ENCODE assay signal across 2 cellular contexts in the genomic region with DNA sequence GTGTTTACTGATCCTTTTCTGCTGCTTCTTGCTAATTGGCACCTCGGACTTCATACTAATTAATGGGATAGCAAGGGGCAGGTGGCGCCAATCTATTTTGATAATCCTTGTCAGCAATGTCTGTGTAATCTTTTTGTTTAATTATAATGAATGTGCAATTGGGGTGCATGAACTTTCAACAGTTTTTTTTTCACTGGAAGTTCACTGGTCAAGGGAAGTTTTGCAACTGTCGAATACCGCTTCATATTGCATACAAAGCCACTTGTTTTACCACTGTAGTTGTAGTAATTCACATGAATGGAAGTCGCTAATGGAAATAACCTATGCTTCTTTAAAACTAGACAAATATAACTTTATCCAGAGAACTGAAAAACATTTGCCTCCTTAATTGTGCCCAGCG.
A peak's percentile ranks its signal among the peaks of the same experiment; 100 is the strongest.
TF ChIP-seq lines count a peak whose summit lies in the region.

No MANE protein-coding gene starts in this region.

TF ChIP-seq in liver, 16 proteins besides CTCF, POLR2A, EP300 and RAD21:
- TF ChIP-seq, protein P1, sequence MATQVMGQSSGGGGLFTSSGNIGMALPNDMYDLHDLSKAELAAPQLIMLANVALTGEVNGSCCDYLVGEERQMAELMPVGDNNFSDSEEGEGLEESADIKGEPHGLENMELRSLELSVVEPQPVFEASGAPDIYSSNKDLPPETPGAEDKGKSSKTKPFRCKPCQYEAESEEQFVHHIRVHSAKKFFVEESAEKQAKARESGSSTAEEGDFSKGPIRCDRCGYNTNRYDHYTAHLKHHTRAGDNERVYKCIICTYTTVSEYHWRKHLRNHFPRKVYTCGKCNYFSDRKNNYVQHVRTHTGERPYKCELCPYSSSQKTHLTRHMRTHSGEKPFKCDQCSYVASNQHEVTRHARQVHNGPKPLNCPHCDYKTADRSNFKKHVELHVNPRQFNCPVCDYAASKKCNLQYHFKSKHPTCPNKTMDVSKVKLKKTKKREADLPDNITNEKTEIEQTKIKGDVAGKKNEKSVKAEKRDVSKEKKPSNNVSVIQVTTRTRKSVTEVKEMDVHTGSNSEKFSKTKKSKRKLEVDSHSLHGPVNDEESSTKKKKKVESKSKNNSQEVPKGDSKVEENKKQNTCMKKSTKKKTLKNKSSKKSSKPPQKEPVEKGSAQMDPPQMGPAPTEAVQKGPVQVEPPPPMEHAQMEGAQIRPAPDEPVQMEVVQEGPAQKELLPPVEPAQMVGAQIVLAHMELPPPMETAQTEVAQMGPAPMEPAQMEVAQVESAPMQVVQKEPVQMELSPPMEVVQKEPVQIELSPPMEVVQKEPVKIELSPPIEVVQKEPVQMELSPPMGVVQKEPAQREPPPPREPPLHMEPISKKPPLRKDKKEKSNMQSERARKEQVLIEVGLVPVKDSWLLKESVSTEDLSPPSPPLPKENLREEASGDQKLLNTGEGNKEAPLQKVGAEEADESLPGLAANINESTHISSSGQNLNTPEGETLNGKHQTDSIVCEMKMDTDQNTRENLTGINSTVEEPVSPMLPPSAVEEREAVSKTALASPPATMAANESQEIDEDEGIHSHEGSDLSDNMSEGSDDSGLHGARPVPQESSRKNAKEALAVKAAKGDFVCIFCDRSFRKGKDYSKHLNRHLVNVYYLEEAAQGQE (IDR thresholded peaks at IDR 0.05): no peak
- TF ChIP-seq YY1 (IDR thresholded peaks at IDR 0.05): no peak
- peak; percentile 80 to 82 for TF ChIP-seq RXRA (IDR thresholded peaks at IDR 0.05)
- no peak for TF ChIP-seq JUND (IDR thresholded peaks at IDR 0.05)
- no peak for TF ChIP-seq FOXA1 (IDR thresholded peaks at IDR 0.05)
- no peak for TF ChIP-seq NR2F2 (IDR thresholded peaks at IDR 0.05)
- TF ChIP-seq, protein P2, sequence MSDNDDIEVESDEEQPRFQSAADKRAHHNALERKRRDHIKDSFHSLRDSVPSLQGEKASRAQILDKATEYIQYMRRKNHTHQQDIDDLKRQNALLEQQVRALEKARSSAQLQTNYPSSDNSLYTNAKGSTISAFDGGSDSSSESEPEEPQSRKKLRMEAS (IDR thresholded peaks at IDR 0.05): no peak
- TF ChIP-seq TAF1 (conservative IDR thresholded peaks at IDR 0.05): no peak
- peak; percentile 42 to 44 for TF ChIP-seq HNF4A (conservative IDR thresholded peaks at IDR 0.05)
- TF ChIP-seq GABPA (IDR thresholded peaks at IDR 0.05 in 1 of 2, conservative IDR thresholded peaks at IDR 0.05 in 1 of 2): peak in 1 of 2 donors; percentile 18
- TF ChIP-seq HNF4G (IDR thresholded peaks at IDR 0.05): no peak
- no peak for TF ChIP-seq EGR1 (IDR thresholded peaks at IDR 0.05; ENCODE audit: low read depth in 2 of 2)
- TF ChIP-seq, protein P3, sequence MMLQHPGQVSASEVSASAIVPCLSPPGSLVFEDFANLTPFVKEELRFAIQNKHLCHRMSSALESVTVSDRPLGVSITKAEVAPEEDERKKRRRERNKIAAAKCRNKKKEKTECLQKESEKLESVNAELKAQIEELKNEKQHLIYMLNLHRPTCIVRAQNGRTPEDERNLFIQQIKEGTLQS (IDR thresholded peaks at IDR 0.05): no peak
- TF ChIP-seq, protein P4, sequence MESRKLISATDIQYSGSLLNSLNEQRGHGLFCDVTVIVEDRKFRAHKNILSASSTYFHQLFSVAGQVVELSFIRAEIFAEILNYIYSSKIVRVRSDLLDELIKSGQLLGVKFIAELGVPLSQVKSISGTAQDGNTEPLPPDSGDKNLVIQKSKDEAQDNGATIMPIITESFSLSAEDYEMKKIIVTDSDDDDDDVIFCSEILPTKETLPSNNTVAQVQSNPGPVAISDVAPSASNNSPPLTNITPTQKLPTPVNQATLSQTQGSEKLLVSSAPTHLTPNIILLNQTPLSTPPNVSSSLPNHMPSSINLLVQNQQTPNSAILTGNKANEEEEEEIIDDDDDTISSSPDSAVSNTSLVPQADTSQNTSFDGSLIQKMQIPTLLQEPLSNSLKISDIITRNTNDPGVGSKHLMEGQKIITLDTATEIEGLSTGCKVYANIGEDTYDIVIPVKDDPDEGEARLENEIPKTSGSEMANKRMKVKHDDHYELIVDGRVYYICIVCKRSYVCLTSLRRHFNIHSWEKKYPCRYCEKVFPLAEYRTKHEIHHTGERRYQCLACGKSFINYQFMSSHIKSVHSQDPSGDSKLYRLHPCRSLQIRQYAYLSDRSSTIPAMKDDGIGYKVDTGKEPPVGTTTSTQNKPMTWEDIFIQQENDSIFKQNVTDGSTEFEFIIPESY (IDR thresholded peaks at IDR 0.05): no peak
- no peak for TF ChIP-seq FOXA2 (IDR thresholded peaks at IDR 0.05)
- no peak for TF ChIP-seq SP1 (IDR thresholded peaks at IDR 0.05)

TF ChIP-seq in HepG2, 621 proteins besides CTCF, POLR2A, EP300 and RAD21 (continued from another document):
- TF ChIP-seq HOXA7 (CRISPR knock-in tag; IDR thresholded peaks at IDR 0.05): no peak
- no peak for TF ChIP-seq HDAC6 (IDR thresholded peaks at IDR 0.05; ENCODE audit: low read depth, low read length)
- TF ChIP-seq, protein P5, sequence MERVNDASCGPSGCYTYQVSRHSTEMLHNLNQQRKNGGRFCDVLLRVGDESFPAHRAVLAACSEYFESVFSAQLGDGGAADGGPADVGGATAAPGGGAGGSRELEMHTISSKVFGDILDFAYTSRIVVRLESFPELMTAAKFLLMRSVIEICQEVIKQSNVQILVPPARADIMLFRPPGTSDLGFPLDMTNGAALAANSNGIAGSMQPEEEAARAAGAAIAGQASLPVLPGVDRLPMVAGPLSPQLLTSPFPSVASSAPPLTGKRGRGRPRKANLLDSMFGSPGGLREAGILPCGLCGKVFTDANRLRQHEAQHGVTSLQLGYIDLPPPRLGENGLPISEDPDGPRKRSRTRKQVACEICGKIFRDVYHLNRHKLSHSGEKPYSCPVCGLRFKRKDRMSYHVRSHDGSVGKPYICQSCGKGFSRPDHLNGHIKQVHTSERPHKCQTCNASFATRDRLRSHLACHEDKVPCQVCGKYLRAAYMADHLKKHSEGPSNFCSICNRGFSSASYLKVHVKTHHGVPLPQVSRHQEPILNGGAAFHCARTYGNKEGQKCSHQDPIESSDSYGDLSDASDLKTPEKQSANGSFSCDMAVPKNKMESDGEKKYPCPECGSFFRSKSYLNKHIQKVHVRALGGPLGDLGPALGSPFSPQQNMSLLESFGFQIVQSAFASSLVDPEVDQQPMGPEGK (CRISPR knock-in tag; IDR thresholded peaks at IDR 0.05): no peak
- TF ChIP-seq, protein P6, sequence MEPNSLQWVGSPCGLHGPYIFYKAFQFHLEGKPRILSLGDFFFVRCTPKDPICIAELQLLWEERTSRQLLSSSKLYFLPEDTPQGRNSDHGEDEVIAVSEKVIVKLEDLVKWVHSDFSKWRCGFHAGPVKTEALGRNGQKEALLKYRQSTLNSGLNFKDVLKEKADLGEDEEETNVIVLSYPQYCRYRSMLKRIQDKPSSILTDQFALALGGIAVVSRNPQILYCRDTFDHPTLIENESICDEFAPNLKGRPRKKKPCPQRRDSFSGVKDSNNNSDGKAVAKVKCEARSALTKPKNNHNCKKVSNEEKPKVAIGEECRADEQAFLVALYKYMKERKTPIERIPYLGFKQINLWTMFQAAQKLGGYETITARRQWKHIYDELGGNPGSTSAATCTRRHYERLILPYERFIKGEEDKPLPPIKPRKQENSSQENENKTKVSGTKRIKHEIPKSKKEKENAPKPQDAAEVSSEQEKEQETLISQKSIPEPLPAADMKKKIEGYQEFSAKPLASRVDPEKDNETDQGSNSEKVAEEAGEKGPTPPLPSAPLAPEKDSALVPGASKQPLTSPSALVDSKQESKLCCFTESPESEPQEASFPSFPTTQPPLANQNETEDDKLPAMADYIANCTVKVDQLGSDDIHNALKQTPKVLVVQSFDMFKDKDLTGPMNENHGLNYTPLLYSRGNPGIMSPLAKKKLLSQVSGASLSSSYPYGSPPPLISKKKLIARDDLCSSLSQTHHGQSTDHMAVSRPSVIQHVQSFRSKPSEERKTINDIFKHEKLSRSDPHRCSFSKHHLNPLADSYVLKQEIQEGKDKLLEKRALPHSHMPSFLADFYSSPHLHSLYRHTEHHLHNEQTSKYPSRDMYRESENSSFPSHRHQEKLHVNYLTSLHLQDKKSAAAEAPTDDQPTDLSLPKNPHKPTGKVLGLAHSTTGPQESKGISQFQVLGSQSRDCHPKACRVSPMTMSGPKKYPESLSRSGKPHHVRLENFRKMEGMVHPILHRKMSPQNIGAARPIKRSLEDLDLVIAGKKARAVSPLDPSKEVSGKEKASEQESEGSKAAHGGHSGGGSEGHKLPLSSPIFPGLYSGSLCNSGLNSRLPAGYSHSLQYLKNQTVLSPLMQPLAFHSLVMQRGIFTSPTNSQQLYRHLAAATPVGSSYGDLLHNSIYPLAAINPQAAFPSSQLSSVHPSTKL (CRISPR knock-in tag; IDR thresholded peaks at IDR 0.05): no peak
